Comparison of ENCODE assay signal across 1 cellular context in the genomic region with DNA sequence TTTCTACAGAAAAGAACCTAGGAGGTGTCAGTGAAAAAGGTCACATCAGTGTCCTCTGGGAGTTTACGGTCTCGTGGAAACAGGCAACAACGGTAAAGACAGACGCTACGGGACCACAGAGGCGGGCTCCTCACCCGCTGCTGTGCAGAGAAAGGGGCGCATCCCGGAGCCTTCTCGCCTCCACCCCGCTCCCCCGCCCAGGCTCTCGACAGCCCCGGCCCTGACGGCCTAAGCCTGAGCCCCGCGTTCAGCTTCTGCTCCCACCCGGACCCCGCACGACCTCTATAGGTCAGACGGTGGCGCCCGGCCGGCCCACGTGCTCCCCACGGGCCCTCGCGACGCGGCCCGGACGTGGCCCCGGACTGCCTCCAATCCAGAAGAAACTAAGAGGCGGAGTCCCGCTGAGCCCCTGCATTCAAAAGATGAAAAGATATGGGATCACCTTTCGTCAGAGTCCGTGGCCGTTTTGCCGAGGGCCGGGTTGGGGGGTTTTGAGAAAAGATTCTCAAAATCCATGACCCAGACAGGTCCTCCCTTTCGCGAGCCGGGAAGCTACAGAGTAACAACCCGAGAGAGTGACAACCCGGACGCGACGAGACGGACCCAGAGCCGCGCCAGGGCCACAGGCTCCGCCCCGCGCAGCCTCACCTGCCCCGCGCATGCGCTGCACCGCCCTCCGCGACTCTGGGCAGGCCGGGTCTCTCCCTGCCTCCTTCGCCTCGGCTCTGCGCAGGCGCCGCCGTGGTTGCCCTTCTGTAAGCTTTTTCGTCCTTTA.
TF ChIP-seq lines count a peak whose summit lies in the region.

A gene (minus strand): TSS at position 577 of the 775 bp plus-strand sequence. CDS start 61 bp downstream, at position 516.

TF ChIP-seq in HepG2, 621 proteins besides CTCF, POLR2A, EP300 and RAD21 (continued from another document and continues in another):
- TF ChIP-seq, protein P1, sequence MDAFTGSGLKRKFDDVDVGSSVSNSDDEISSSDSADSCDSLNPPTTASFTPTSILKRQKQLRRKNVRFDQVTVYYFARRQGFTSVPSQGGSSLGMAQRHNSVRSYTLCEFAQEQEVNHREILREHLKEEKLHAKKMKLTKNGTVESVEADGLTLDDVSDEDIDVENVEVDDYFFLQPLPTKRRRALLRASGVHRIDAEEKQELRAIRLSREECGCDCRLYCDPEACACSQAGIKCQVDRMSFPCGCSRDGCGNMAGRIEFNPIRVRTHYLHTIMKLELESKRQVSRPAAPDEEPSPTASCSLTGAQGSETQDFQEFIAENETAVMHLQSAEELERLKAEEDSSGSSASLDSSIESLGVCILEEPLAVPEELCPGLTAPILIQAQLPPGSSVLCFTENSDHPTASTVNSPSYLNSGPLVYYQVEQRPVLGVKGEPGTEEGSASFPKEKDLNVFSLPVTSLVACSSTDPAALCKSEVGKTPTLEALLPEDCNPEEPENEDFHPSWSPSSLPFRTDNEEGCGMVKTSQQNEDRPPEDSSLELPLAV (CRISPR knock-in tag; conservative IDR thresholded peaks at IDR 0.05; ENCODE audit: low read depth), result 0 out of 2 replicates have a peak, but pooled peaks have one; percentile 43
- no peak for TF ChIP-seq ATF7 (IDR thresholded peaks at IDR 0.05)
- 0 out of 2 replicates have a peak, but pooled peaks have one; percentile 74 for TF ChIP-seq ATF7 (CRISPR knock-in tag; IDR thresholded peaks at IDR 0.05)
- TF ChIP-seq RFX3 (CRISPR knock-in tag; IDR thresholded peaks at IDR 0.05), result no peak
- TF ChIP-seq, protein P2, sequence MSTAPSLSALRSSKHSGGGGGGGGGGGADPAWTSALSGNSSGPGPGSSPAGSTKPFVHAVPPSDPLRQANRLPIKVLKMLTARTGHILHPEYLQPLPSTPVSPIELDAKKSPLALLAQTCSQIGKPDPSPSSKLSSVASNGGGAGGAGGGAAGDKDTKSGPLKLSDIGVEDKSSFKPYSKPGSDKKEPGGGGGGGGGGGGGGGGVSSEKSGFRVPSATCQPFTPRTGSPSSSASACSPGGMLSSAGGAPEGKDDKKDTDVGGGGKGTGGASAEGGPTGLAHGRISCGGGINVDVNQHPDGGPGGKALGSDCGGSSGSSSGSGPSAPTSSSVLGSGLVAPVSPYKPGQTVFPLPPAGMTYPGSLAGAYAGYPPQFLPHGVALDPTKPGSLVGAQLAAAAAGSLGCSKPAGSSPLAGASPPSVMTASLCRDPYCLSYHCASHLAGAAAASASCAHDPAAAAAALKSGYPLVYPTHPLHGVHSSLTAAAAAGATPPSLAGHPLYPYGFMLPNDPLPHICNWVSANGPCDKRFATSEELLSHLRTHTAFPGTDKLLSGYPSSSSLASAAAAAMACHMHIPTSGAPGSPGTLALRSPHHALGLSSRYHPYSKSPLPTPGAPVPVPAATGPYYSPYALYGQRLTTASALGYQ (CRISPR knock-in tag; IDR thresholded peaks at IDR 0.05), result no peak
- TF ChIP-seq, protein P3, sequence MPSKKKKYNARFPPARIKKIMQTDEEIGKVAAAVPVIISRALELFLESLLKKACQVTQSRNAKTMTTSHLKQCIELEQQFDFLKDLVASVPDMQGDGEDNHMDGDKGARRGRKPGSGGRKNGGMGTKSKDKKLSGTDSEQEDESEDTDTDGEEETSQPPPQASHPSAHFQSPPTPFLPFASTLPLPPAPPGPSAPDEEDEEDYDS (CRISPR knock-in tag; IDR thresholded peaks at IDR 0.05), result peak; percentile 73; the same call in 1 of the 2 replicates
- peak; percentile 77; the same call in 1 of the 2 replicates for TF ChIP-seq ZNF567 (CRISPR knock-in tag; IDR thresholded peaks at IDR 0.05; ENCODE audit: borderline replicate concordance)
- TF ChIP-seq NCOA2 (CRISPR knock-in tag; IDR thresholded peaks at IDR 0.05), result peak; percentile 51
- TF ChIP-seq ZNF331 (CRISPR knock-in tag; IDR thresholded peaks at IDR 0.05), result peak; percentile 43; the same call in 1 of the 2 replicates
- TF ChIP-seq PHF8 (CRISPR knock-in tag; IDR thresholded peaks at IDR 0.05), result peak; percentile 89
- TF ChIP-seq, protein P4, sequence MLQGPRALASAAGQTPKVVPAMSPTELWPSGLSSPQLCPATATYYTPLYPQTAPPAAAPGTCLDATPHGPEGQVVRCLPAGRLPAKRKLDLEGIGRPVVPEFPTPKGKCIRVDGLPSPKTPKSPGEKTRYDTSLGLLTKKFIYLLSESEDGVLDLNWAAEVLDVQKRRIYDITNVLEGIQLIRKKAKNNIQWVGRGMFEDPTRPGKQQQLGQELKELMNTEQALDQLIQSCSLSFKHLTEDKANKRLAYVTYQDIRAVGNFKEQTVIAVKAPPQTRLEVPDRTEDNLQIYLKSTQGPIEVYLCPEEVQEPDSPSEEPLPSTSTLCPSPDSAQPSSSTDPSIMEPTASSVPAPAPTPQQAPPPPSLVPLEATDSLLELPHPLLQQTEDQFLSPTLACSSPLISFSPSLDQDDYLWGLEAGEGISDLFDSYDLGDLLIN (CRISPR knock-in tag; IDR thresholded peaks at IDR 0.05; ENCODE audit: borderline replicate concordance), result 0 out of 2 replicates have a peak, but pooled peaks have one; percentile 78
- TF ChIP-seq ZSCAN30 (CRISPR knock-in tag; IDR thresholded peaks at IDR 0.05), result no peak
- no peak for TF ChIP-seq RBM22 (optimal IDR thresholded peaks at IDR 0.05; ENCODE audit: low read length)
- no peak for TF ChIP-seq CAMTA2 (CRISPR knock-in tag; IDR thresholded peaks at IDR 0.05; ENCODE audit: borderline replicate concordance)
- TF ChIP-seq, protein P5, sequence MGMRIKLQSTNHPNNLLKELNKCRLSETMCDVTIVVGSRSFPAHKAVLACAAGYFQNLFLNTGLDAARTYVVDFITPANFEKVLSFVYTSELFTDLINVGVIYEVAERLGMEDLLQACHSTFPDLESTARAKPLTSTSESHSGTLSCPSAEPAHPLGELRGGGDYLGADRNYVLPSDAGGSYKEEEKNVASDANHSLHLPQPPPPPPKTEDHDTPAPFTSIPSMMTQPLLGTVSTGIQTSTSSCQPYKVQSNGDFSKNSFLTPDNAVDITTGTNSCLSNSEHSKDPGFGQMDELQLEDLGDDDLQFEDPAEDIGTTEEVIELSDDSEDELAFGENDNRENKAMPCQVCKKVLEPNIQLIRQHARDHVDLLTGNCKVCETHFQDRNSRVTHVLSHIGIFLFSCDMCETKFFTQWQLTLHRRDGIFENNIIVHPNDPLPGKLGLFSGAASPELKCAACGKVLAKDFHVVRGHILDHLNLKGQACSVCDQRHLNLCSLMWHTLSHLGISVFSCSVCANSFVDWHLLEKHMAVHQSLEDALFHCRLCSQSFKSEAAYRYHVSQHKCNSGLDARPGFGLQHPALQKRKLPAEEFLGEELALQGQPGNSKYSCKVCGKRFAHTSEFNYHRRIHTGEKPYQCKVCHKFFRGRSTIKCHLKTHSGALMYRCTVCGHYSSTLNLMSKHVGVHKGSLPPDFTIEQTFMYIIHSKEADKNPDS (CRISPR knock-in tag; IDR thresholded peaks at IDR 0.05), result 0 out of 2 replicates have a peak, but pooled peaks have one; percentile 79
- TF ChIP-seq YY1 (IDR thresholded peaks at IDR 0.05; ENCODE audit: insufficient read depth, insufficient replicate concordance, low read depth, low read length), result peak; percentile 18
- TF ChIP-seq GZF1 (CRISPR knock-in tag; IDR thresholded peaks at IDR 0.05), result peak; percentile 82; the same call in 1 of the 2 replicates
- TF ChIP-seq SNAI1 (CRISPR knock-in tag; IDR thresholded peaks at IDR 0.05; ENCODE audit: borderline replicate concordance), result peak; percentile 72; the same call in 1 of the 2 replicates
- TF ChIP-seq RXRB (CRISPR knock-in tag; IDR thresholded peaks at IDR 0.05; ENCODE audit: borderline replicate concordance), result peak; percentile 57
- TF ChIP-seq, protein P6, sequence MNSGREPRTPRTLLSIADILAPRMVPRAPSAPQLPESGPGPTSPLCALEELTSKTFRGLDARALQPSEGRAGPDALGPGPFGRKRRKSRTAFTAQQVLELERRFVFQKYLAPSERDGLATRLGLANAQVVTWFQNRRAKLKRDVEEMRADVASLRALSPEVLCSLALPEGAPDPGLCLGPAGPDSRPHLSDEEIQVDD (CRISPR knock-in tag; IDR thresholded peaks at IDR 0.05; ENCODE audit: borderline replicate concordance), result peak; percentile 35; the same call in 1 of the 2 replicates
- TF ChIP-seq ZNF33A (CRISPR knock-in tag; IDR thresholded peaks at IDR 0.05; ENCODE audit: borderline replicate concordance), result no peak; the same call in 1 of the 2 replicates
- peak; percentile 75; the same call in 1 of the 2 replicates for TF ChIP-seq GATA4 (IDR thresholded peaks at IDR 0.05; ENCODE audit: borderline replicate concordance, low read depth)
- TF ChIP-seq, protein P7, sequence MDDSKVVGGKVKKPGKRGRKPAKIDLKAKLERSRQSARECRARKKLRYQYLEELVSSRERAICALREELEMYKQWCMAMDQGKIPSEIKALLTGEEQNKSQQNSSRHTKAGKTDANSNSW (CRISPR knock-in tag; IDR thresholded peaks at IDR 0.05; ENCODE audit: borderline replicate concordance), result no peak; the same call in 1 of the 2 replicates
- TF ChIP-seq U2AF2 (IDR thresholded peaks at IDR 0.05; ENCODE audit: low read depth, low read length), result no peak
- no peak for TF ChIP-seq SUZ12 (IDR thresholded peaks at IDR 0.05; ENCODE audit: low read depth, low read length)
- TF ChIP-seq SALL1 (CRISPR knock-in tag; IDR thresholded peaks at IDR 0.05), result peak; percentile 95
- TF ChIP-seq ZNF629 (CRISPR knock-in tag; conservative IDR thresholded peaks at IDR 0.05), result peak; percentile 48
- TF ChIP-seq MED8 (CRISPR knock-in tag; IDR thresholded peaks at IDR 0.05; ENCODE audit: insufficient replicate concordance), result no peak
- peak; percentile 63 for TF ChIP-seq U2AF1 (optimal IDR thresholded peaks at IDR 0.05; ENCODE audit: low read depth, low read length)
- peak; percentile 98 for TF ChIP-seq KDM5B (CRISPR knock-in tag; IDR thresholded peaks at IDR 0.05; ENCODE audit: borderline replicate concordance)
- no peak for TF ChIP-seq HDAC6 (IDR thresholded peaks at IDR 0.05; ENCODE audit: low read depth, low read length)
- TF ChIP-seq ZNF557 (CRISPR knock-in tag; IDR thresholded peaks at IDR 0.05), result peak; percentile 85; the same call in 1 of the 2 replicates
- TF ChIP-seq HES4 (CRISPR knock-in tag; IDR thresholded peaks at IDR 0.05; ENCODE audit: borderline replicate concordance), result peak; percentile 93
- peak; percentile 73; the same call in 1 of the 2 replicates for TF ChIP-seq ZZZ3 (CRISPR knock-in tag; IDR thresholded peaks at IDR 0.05; ENCODE audit: borderline replicate concordance)
- TF ChIP-seq ELF3 (CRISPR knock-in tag; IDR thresholded peaks at IDR 0.05), result peak; percentile 49; the same call in 1 of the 2 replicates
- TF ChIP-seq EHMT2 (IDR thresholded peaks at IDR 0.05; ENCODE audit: borderline replicate concordance, low read depth, low read length), result no peak
- TF ChIP-seq NFIB (CRISPR knock-in tag; IDR thresholded peaks at IDR 0.05; ENCODE audit: borderline replicate concordance), result no peak
- TF ChIP-seq, protein P8, sequence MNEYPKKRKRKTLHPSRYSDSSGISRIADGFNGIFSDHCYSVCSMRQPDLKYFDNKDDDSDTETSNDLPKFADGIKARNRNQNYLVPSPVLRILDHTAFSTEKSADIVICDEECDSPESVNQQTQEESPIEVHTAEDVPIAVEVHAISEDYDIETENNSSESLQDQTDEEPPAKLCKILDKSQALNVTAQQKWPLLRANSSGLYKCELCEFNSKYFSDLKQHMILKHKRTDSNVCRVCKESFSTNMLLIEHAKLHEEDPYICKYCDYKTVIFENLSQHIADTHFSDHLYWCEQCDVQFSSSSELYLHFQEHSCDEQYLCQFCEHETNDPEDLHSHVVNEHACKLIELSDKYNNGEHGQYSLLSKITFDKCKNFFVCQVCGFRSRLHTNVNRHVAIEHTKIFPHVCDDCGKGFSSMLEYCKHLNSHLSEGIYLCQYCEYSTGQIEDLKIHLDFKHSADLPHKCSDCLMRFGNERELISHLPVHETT (CRISPR knock-in tag; conservative IDR thresholded peaks at IDR 0.05), result peak; percentile 66; the same call in 1 of the 2 replicates
- TF ChIP-seq, protein P9, sequence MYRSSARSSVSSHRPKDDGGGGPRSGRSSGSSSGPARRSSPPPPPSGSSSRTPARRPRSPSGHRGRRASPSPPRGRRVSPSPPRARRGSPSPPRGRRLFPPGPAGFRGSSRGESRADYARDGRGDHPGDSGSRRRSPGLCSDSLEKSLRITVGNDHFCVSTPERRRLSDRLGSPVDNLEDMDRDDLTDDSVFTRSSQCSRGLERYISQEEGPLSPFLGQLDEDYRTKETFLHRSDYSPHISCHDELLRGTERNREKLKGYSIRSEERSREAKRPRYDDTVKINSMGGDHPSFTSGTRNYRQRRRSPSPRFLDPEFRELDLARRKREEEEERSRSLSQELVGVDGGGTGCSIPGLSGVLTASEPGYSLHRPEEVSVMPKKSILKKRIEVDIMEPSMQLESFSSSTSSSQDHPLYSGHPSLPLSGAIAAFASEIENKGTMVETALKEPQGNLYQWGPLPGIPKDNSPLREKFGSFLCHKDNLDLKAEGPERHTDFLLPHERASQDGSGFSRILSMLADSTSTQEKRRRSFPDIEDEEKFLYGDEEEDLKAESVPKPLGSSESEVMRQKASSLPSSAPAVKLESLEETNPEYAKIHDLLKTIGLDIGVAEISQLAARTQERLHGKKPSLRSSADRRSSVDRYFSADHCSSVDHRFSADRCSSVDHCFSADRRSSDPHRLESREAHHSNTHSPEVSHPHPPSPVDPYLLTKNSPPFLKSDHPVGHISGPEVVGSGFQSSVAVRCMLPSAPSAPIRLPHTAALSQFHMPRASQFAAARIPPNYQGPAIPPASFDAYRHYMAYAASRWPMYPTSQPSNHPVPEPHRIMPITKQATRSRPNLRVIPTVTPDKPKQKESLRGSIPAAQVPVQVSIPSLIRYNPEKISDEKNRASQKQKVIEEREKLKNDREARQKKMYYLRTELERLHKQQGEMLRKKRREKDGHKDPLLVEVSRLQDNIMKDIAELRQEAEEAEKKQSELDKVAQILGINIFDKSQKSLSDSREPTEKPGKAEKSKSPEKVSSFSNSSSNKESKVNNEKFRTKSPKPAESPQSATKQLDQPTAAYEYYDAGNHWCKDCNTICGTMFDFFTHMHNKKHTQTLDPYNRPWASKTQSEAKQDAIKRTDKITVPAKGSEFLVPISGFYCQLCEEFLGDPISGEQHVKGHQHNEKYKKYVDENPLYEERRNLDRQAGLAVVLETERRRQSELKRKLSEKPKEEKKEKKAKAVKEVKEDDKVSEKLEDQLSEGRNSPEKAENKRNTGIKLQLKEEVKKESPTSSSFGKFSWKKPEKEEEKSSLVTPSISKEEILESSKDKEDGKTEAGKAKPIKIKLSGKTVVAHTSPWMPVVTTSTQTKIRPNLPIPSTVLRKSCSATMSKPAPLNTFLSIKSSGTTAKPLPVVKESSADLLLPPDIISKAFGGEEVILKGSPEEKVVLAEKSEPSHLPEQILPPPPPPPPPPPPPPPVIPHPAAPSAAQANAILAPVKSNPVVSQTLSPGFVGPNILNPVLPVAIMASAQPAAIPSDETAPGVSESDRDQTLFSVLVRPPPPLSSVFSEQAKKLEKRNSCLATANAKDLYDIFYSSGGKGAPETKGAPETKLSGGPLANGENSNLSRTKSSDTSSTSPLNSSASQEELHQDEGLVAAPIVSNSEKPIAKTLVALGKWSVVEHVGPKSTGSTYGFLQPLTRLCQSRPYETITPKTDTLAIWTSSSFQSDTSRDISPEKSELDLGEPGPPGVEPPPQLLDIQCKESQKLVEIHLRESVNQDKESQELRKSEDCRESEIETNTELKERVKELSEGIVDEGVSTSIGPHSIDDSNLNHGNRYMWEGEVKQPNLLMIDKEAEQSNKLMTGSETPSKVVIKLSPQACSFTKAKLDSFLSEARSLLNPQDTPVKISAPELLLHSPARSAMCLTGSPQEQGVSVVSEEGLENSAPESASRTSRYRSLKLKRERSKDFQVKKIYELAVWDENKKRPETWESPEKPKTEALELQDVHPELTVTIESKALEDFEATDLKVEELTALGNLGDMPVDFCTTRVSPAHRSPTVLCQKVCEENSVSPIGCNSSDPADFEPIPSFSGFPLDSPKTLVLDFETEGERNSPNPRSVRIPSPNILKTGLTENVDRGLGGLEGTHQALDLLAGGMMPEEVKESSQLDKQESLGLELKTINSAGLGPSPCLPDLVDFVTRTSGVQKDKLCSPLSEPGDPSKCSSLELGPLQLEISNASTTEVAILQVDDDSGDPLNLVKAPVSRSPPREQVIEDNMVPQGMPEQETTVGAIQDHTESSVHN (CRISPR knock-in tag; IDR thresholded peaks at IDR 0.05), result peak; percentile 90
- no peak for TF ChIP-seq HHEX (CRISPR knock-in tag; IDR thresholded peaks at IDR 0.05)
- peak; percentile 72 for TF ChIP-seq NR2C2 (CRISPR knock-in tag; IDR thresholded peaks at IDR 0.05; ENCODE audit: borderline replicate concordance)
